9 cellular contexts compared by ENCODE assay signal in the genomic region with DNA sequence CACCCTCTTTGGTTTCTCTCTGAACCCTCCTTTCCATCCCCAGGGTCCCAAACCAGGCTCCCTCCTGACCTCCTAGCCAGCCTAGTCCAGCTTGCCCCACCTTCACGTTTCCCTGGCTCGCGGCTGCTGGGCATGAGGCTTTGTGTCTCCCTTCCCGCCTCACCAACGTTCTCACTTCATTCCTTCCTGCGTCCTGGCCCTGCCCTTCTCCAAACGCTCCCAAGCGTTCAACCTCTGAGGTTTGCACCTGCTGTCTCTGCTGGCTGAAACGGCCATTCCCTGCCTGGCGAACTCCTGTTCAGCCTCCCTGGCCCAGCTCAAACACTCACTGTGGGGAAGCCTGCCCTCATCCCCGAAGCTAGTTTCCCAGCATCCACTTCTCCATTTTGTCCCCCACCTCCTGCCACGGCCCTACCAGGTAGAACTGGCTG. TPM values are rescaled to one million over a fixed set of nuclear protein-coding genes. Genes with fewer than 3 reads are reported as not detected.
DNase-seq lines count a peak whose midpoint lies in the region; ATAC-seq and TF ChIP-seq lines count a peak whose summit lies in the region.
"Had no signal": no experiment of that assay in that cellular context is flagged by ENCODE, and none has a peak within 500 bp of the region (broad histone marks: within the 10 kb centered on the region; RNA-seq: fewer than 3 reads in every experiment).

No MANE protein-coding gene starts in this region.

- H3K4me3 ChIP-seq in PC-9 (no peak overlapping the region), foreskin fibroblast (ENCODE audit: low read depth in 1 of 2, low read length in 2 of 2) (peak overlapping the region; percentile 55 to 63), sigmoid colon (peak overlapping the region in 2 of 4 donors; percentile 54 to 55)

- H2AFZ ChIP-seq in PC-9: no peak overlapping the region

- no peaks in the 10 kb centered on the region for H3K79me2 ChIP-seq in PC-9 (ENCODE audit: low read depth)

- H3K27ac ChIP-seq in PC-9: peak overlapping the region; percentile 18; the same call in 1 of the 2 replicates
- H3K27ac ChIP-seq in sigmoid colon: peak overlapping the region in 3 of 4 donors; percentile 40 to 55 (median 47)
- H3K27ac ChIP-seq: KMS-11 had no signal

- H3K4me1 ChIP-seq in PC-9 (replicated peaks; ENCODE audit: insufficient read depth) (no peaks in the 10 kb centered on the region), sigmoid colon (peaks cover 0 to 37% (median 26%) of the 10 kb centered on the region in 4 donors)

- intact Hi-C loops in PC-9 (cut with micrococcal nuclease; ENCODE audit: unreplicated experiment) (loop anchor here (1.0 kb wide), 1 partner anchor 72 kb away; no protein-coding TSS in a partner anchor), sigmoid colon (cut with DNase I) (loop anchor here (2.0 kb wide), 1 partner anchor 25 kb away; no protein-coding TSS in a partner anchor)

- DNase-seq in DMS53 (lab: John Stamatoyannopoulos, UW): peak; percentile 74
- DNase-seq in DMS53 treated with DMSO at 0.1 percent for 48 hours (lab: John Stamatoyannopoulos, UW; ENCODE audit: unreplicated experiment): no peak
- no peak for DNase-seq in PC-9
- DNase-seq in foreskin fibroblast: no peak
- DNase-seq in sigmoid colon: no peak
- DNase-seq in AG08396 (ENCODE audit: low spot score): no peak
- DNase-seq in NCI-H446 treated with DMSO at 0.1 percent for 48 hours (lab: John Stamatoyannopoulos, UW): no peak

- no peak for ATAC-seq in GM18498 (IDR thresholded peaks at IDR 0.05; ENCODE audit: unreplicated experiment)

- H3K9me2 ChIP-seq in PC-9 (ENCODE audit: insufficient read depth): no peaks in the 10 kb centered on the region

- 21 to 68% methylated on average over 12 of the region's 12 CpGs for WGBS in sigmoid colon, 2 donors

- no peak for TF ChIP-seq POLR2A in sigmoid colon (IDR thresholded peaks at IDR 0.05)

- no peak overlapping the region for H3K4me2 ChIP-seq in PC-9
- H3K4me2 ChIP-seq: KMS-11 had no signal

- BruUV-seq in PC-9 (replicated peaks; lab: Mats Ljungman, UMichigan): no TSS peak

- H3K27me3 ChIP-seq in PC-9 (ENCODE audit: insufficient read depth, low read depth): no peaks in the 10 kb centered on the region
- peaks cover 22 to 39% (median 36%) of the 10 kb centered on the region in 3 donors for H3K27me3 ChIP-seq in sigmoid colon

- H4K20me1 ChIP-seq in PC-9 (ENCODE audit: insufficient read depth): peaks cover 12% of the 10 kb centered on the region

- H3K9me3 ChIP-seq in PC-9 (ENCODE audit: insufficient read depth, low read depth) (no peaks in the 10 kb centered on the region), sigmoid colon (no peaks in the 10 kb centered on the region)

- CTCF ChIA-PET in PC-9 (lab: Charles Lee): interaction anchor here (0.6 kb wide), 2 partner anchors 615 to 626 kb away, joined by 4 to 5 read pairs; a partner anchor contains a TSS

- TF ChIP-seq EP300 in sigmoid colon (IDR thresholded peaks at IDR 0.05): no peak

- TF ChIP-seq CTCF in PC-9 (conservative IDR thresholded peaks at IDR 0.05): no peak
- no peak for TF ChIP-seq CTCF in foreskin fibroblast (IDR thresholded peaks at IDR 0.05; ENCODE audit: low read depth, low read length)
- TF ChIP-seq CTCF in sigmoid colon (IDR thresholded peaks at IDR 0.05): no peak

- POLR2A ChIA-PET in PC-9 (lab: Charles Lee; ENCODE audit: unreplicated experiment): interaction anchor here (0.6 kb wide), 1 partner anchor 34 kb away, joined by 3 read pairs; no protein-coding TSS in a partner anchor

- H3K36me3 ChIP-seq in PC-9 (ENCODE audit: low read depth) (peaks cover 7% of the 10 kb centered on the region; the same call in 1 of the 2 replicates), sigmoid colon (peaks cover 25 to 35% (median 27%) of the 10 kb centered on the region in 4 donors)

- peaks cover 66% of the 10 kb centered on the region for H3F3A ChIP-seq in PC-9 (ENCODE audit: insufficient read depth, low read depth)

RNA-seq across cellular contexts. Expression of a gene that starts 12.4 kb away (rescaled TPM):
- total RNA-seq in PC-9 (2021): 111 and 162 TPM in 2 replicates
- under 1 TPM in 1 of 4 donors, not detected in 3; 0.28 TPM for total RNA-seq in sigmoid colon
- polyA plus RNA-seq in sigmoid colon: 10 to 100 TPM; 36.3 to 77.8 (median 37.8) TPM

RNA-seq across cellular contexts. Expression of a gene that starts 25.1 kb away (rescaled TPM):
- 39.8 and 42.1 TPM in 2 replicates for total RNA-seq in PC-9 (2021)
- total RNA-seq in sigmoid colon: 10 to 100 TPM in 2 of 4 donors, 1 to 10 TPM in 2; 6.9 to 12.1 (median 9.9) TPM
- 10 to 100 TPM in 2 of 3 donors, 1 to 10 TPM in 1; 9.6 to 41.0 (median 24.3) TPM for polyA plus RNA-seq in sigmoid colon

RNA-seq across cellular contexts. Expression of a gene that starts 29.4 kb away (rescaled TPM):
- total RNA-seq in PC-9 (2021): 110 and 114 TPM in 2 replicates
- 100 to 1,000 TPM; 125 to 222 (median 168) TPM for total RNA-seq in sigmoid colon
- 100 to 1,000 TPM in 1 of 3 donors, 10 to 100 TPM in 2; 53.6 to 139 (median 58.9) TPM for polyA plus RNA-seq in sigmoid colon

RNA-seq across cellular contexts. Expression of a gene that starts 50.0 kb away (rescaled TPM):
- total RNA-seq in PC-9 (2021): 0.76 and 1.3 TPM in 2 replicates
- 1 to 10 TPM in 1 of 4 donors, under 1 TPM in 2, not detected in 1; 0.16 to 1.2 (median 0.83) TPM for total RNA-seq in sigmoid colon
- polyA plus RNA-seq in sigmoid colon: under 1 TPM in 1 of 3 donors, not detected in 2; 0.28 TPM

Comparison
In these comparisons a context has a peak if more than half of its experiments do, and no peak if none do; other contexts are left out.
1. RNA of a gene that starts 12.4 kb away (total RNA-seq): 111 to 162 TPM in PC-9; 0.28 TPM in sigmoid colon; every median in the first group is over 10 times any median in the second.